ENCODE assay signal across 20 cellular contexts in genomic region chr2:19818543-19818942, GRCh38.
"Had no signal": no experiment of that assay in that cellular context is flagged by ENCODE, and none has a peak within 500 bp of the region (broad histone marks: within the 10 kb centered on the region; RNA-seq: fewer than 3 reads in every experiment).

No MANE protein-coding gene starts in this region.

- H3K27me3 ChIP-seq: body of pancreas, esophagus squamous epithelium, gastroesophageal sphincter, upper lobe of left lung had no signal

- H3K4me3 Mint-ChIP-seq: activated CD4-positive, alpha-beta memory T cell treated with anti-CD3 and anti-CD28 coated beads for 36 hours; activated naive CD4-positive, alpha-beta T cell treated with anti-CD3 and anti-CD28 coated beads for 36 hours; activated naive CD8-positive, alpha-beta T cell treated with anti-CD3 and anti-CD28 coated beads, Interleukin-2, amount 10 ng/mL, durations not matched to agents 7 days and 5 days; mesothelial cell of epicardium; natural killer cell; stimulated activated memory B cell treated with anti-CD40 and anti-IgM and Interleukin-4, amounts not matched to agents 10 μg/mL and 1 μg/mL and 100 μg/mL, for 72 hours; T-helper 17 cell had no signal

- H3K27ac ChIP-seq: body of pancreas, dorsolateral prefrontal cortex, esophagus squamous epithelium, gastroesophageal sphincter, prostate gland, upper lobe of left lung had no signal

- H3K27me3 Mint-ChIP-seq: stimulated activated memory B cell treated with anti-CD40 and anti-IgM and Interleukin-4, amounts not matched to agents 10 μg/mL and 1 μg/mL and 100 μg/mL, for 72 hours had no signal

- H3K9me3 Mint-ChIP-seq: activated CD4-positive, alpha-beta memory T cell treated with anti-CD3 and anti-CD28 coated beads for 36 hours; activated naive CD4-positive, alpha-beta T cell treated with anti-CD3 and anti-CD28 coated beads for 36 hours; activated naive CD8-positive, alpha-beta T cell treated with anti-CD3 and anti-CD28 coated beads, Interleukin-2, amount 10 ng/mL, durations not matched to agents 7 days and 5 days; mesothelial cell of epicardium; natural killer cell; stimulated activated memory B cell treated with anti-CD40 and anti-IgM and Interleukin-4, amounts not matched to agents 10 μg/mL and 1 μg/mL and 100 μg/mL, for 72 hours had no signal

- H3K4me3 ChIP-seq: body of pancreas, dorsolateral prefrontal cortex, esophagus squamous epithelium, gastroesophageal sphincter, prostate gland, skin epidermis, upper lobe of left lung had no signal

- H3K36me3 Mint-ChIP-seq: activated CD4-positive, alpha-beta memory T cell treated with anti-CD3 and anti-CD28 coated beads for 36 hours; activated naive CD8-positive, alpha-beta T cell treated with anti-CD3 and anti-CD28 coated beads, Interleukin-2, amount 10 ng/mL, durations not matched to agents 7 days and 5 days; mesothelial cell of epicardium; natural killer cell; stimulated activated memory B cell treated with anti-CD40 and anti-IgM and Interleukin-4, amounts not matched to agents 10 μg/mL and 1 μg/mL and 100 μg/mL, for 72 hours had no signal

- DNase-seq: activated CD4-positive, alpha-beta memory T cell treated with anti-CD3 and anti-CD28 coated beads for 36 hours; activated CD4-positive, alpha-beta T cell treated with anti-CD3 and anti-CD28 coated beads for 48 hours; activated effector memory CD4-positive, alpha-beta T cell treated with Interleukin-2 at 50 U/mL for 16 hours; activated naive CD4-positive, alpha-beta T cell treated with anti-CD3 and anti-CD28 coated beads for 36 hours; activated naive CD8-positive, alpha-beta T cell treated with anti-CD3 and anti-CD28 coated beads, Interleukin-2, amount 10 ng/mL, durations not matched to agents 7 days and 5 days; activated T-cell treated with anti-CD3 and anti-CD28 coated beads, Interleukin-2, amount 50 U/mL, for 48 hours; body of pancreas; central memory CD4-positive, alpha-beta T cell; dorsolateral prefrontal cortex; esophagus squamous epithelium; head of caudate nucleus; natural killer cell; stimulated activated CD4-positive, alpha-beta T cell treated with anti-CD3 and anti-CD28 coated beads, Interleukin-1b, Interleukin-23, amount 100 ng/mL, for 48 hours; T-helper 17 cell; upper lobe of left lung had no signal

- H3K36me3 ChIP-seq: esophagus squamous epithelium, gastroesophageal sphincter, prostate gland, upper lobe of left lung had no signal

- H3K27ac Mint-ChIP-seq: activated CD4-positive, alpha-beta memory T cell treated with anti-CD3 and anti-CD28 coated beads for 36 hours; activated naive CD4-positive, alpha-beta T cell treated with anti-CD3 and anti-CD28 coated beads for 36 hours; activated naive CD8-positive, alpha-beta T cell treated with anti-CD3 and anti-CD28 coated beads, Interleukin-2, amount 10 ng/mL, durations not matched to agents 7 days and 5 days; mesothelial cell of epicardium; natural killer cell; stimulated activated memory B cell treated with anti-CD40 and anti-IgM and Interleukin-4, amounts not matched to agents 10 μg/mL and 1 μg/mL and 100 μg/mL, for 72 hours; T-helper 17 cell had no signal

- H3K4me1 ChIP-seq: body of pancreas, prostate gland, upper lobe of left lung had no signal

- ATAC-seq: body of pancreas; gastroesophageal sphincter; natural killer cell; stimulated activated memory B cell treated with anti-CD40 and anti-IgM and Interleukin-4, amounts not matched to agents 10 μg/mL and 1 μg/mL and 100 μg/mL, for 72 hours; T-helper 17 cell had no signal

- H3K4me1 Mint-ChIP-seq: activated naive CD8-positive, alpha-beta T cell treated with anti-CD3 and anti-CD28 coated beads, Interleukin-2, amount 10 ng/mL, durations not matched to agents 7 days and 5 days; natural killer cell; stimulated activated memory B cell treated with anti-CD40 and anti-IgM and Interleukin-4, amounts not matched to agents 10 μg/mL and 1 μg/mL and 100 μg/mL, for 72 hours; T-helper 17 cell had no signal

- H3K9me3 ChIP-seq: body of pancreas, esophagus squamous epithelium, gastroesophageal sphincter, prostate gland, upper lobe of left lung had no signal
